34 cellular contexts compared by ENCODE assay signal in genomic region chr1:76784502-76784901, GRCh38.
"Had no signal": no experiment of that assay in that cellular context is flagged by ENCODE, and none has a peak within 500 bp of the region (broad histone marks: within the 10 kb centered on the region; RNA-seq: fewer than 3 reads in every experiment).

No MANE protein-coding gene starts in this region.

- H3K4me2 ChIP-seq: KMS-11 had no signal

- H3K36me3 ChIP-seq: MG63 had no signal

- H3K27ac ChIP-seq: KMS-11 had no signal

- H3K9me3 ChIP-seq: MG63 had no signal

- H3K9ac ChIP-seq: KMS-11 had no signal

- H3K4me3 ChIP-seq: MG63 had no signal

- H3K27me3 ChIP-seq: MG63 had no signal

- DNase-seq: Karpas-422, Kasumi-1, MG63, MM.1S, MV-4-11, NCI-H1048, NCI-H1092, NCI-H1092 treated with DMSO at 0.1 percent for 48 hours, NCI-H1105, NCI-H1105 treated with DMSO at 0.1 percent for 48 hours, NCI-H1417, NCI-H1417 treated with DMSO at 0.1 percent for 48 hours, NCI-H1436, NCI-H1436 treated with DMSO at 0.1 percent for 48 hours, NCI-H146, NCI-H1694, NCI-H1694 treated with DMSO at 0.1 percent for 48 hours, NCI-H187, NCI-H187 treated with DMSO at 0.1 percent for 48 hours, NCI-H1930, NCI-H2029, NCI-H2029 treated with DMSO at 0.1 percent for 48 hours, NCI-H2081, NCI-H2081 treated with DMSO at 0.1 percent for 48 hours, NCI-H2107, NCI-H2171, NCI-H2171 treated with DMSO at 0.1 percent for 48 hours, NCI-H2227 treated with DMSO at 0.1 percent for 48 hours, NCI-H226, NCI-H345, NCI-H446, NCI-H446 treated with DMSO at 0.1 percent for 48 hours, NCI-H510A had no signal
